Comparison of ENCODE assay signal across 1 cellular context in genomic region chr2:241859017-241859435, GRCh38.
TF ChIP-seq lines count a peak whose summit lies in the region.

No MANE protein-coding gene starts in this region.

TF ChIP-seq in IMR-90, 13 proteins besides CTCF, POLR2A, EP300 and RAD21 (continued from another document):
- TF ChIP-seq RCOR1 (IDR thresholded peaks at IDR 0.05; ENCODE audit: insufficient replicate concordance, low read length), result no peak
- no peak for TF ChIP-seq BHLHE40 (IDR thresholded peaks at IDR 0.05; ENCODE audit: low read depth, low read length)
- TF ChIP-seq CEBPB (IDR thresholded peaks at IDR 0.05; ENCODE audit: low read depth, low read length), result no peak
- no peak for TF ChIP-seq FOS (IDR thresholded peaks at IDR 0.05; ENCODE audit: low read depth, low read length)
- TF ChIP-seq NFE2L2 (IDR thresholded peaks at IDR 0.05; ENCODE audit: low read depth, low read length), result no peak
- TF ChIP-seq SMC3 (IDR thresholded peaks at IDR 0.05; ENCODE audit: low read depth, low read length), result no peak
- TF ChIP-seq MAZ (IDR thresholded peaks at IDR 0.05; ENCODE audit: borderline replicate concordance, low read depth, low read length), result no peak
- no peak for TF ChIP-seq RFX5 (IDR thresholded peaks at IDR 0.05; ENCODE audit: low read depth, low read length)
- no peak for TF ChIP-seq USF2 (IDR thresholded peaks at IDR 0.05; ENCODE audit: low read depth, low read length)
- no peak for TF ChIP-seq CHD1 (IDR thresholded peaks at IDR 0.05; ENCODE audit: low read depth, low read length)
TF ChIP-seq in IMR-90: peak in this region for 0.
